Comparison of ENCODE assay signal across 16 cellular contexts in genomic region chrX:21764043-21764442, GRCh38. TPM values are rescaled to one million over a fixed set of nuclear protein-coding genes. Genes with fewer than 3 reads are reported as not detected.
DNase-seq lines count a peak whose midpoint lies in the region; ATAC-seq, FAIRE-seq and TF ChIP-seq lines count a peak whose summit lies in the region.
"Had no signal": no experiment of that assay in that cellular context is flagged by ENCODE, and none has a peak within 500 bp of the region (broad histone marks: within the 10 kb centered on the region; RNA-seq: fewer than 3 reads in every experiment).

No MANE protein-coding gene starts in this region.

- H3K36me3 ChIP-seq in bronchial epithelial cell (ENCODE audit: control insufficient read depth, insufficient read depth, low read length) = no peaks in the 10 kb centered on the region
- H3K36me3 ChIP-seq: BLaER1 had no signal

- ATAC-seq in HG03354 (IDR thresholded peaks at IDR 0.05; ENCODE audit: poor library complexity, severe bottlenecking, unreplicated experiment) = no peak
- ATAC-seq: GM23338 had no signal

- H3K27me3 ChIP-seq in bronchial epithelial cell (ENCODE audit: control insufficient read depth, insufficient read depth, low read length) = no peaks in the 10 kb centered on the region
- H3K27me3 ChIP-seq: BLaER1 had no signal

- DNase-seq in LoVo (ENCODE audit: low spot score) (peak; percentile 14), NCI-H69 (lab: John Stamatoyannopoulos, UW) (peak; percentile 3), bronchial epithelial cell (ENCODE audit: low read depth) (peak; percentile 51), kidney tubule cell (ENCODE audit: low spot score) (peak; percentile 57), NCI-H2196 (lab: John Stamatoyannopoulos, UW; ENCODE audit: unreplicated experiment) (no peak)
- DNase-seq: AML-193; Caco-2; CD8-positive, alpha-beta memory T cell; H7; IMR-90 had no signal

- H3K4me3 ChIP-seq in bronchial epithelial cell (ENCODE audit: low read depth, low read length) = no peak overlapping the region
- H3K4me3 ChIP-seq: BLaER1, GM23338 had no signal

- FAIRE-seq in bronchial epithelial cell (lab: Jason Lieb, UNC) = no peak

- TF ChIP-seq CTCF in bronchial epithelial cell (IDR thresholded peaks at IDR 0.05; ENCODE audit: insufficient read depth, low read length, severe bottlenecking) = no peak

RNA-seq across cellular contexts. Expression of gene SMPX, which starts 6.1 kb away (rescaled TPM):
- total RNA-seq in bronchial epithelial cell = not detected in 2 replicates
- total RNA-seq: A673; CD8-positive, alpha-beta memory T cell; Daoy; GM23338; HT-29; IMR-90 had no signal
